Comparison of ENCODE assay signal across 8 cellular contexts in genomic region chr5:129460121-129460950, GRCh38. TPM values are rescaled to one million over a fixed set of nuclear protein-coding genes. Genes with fewer than 3 reads are reported as not detected.
DNase-seq lines count a peak whose midpoint lies in the region; ATAC-seq and TF ChIP-seq lines count a peak whose summit lies in the region.

A gene with protein sequence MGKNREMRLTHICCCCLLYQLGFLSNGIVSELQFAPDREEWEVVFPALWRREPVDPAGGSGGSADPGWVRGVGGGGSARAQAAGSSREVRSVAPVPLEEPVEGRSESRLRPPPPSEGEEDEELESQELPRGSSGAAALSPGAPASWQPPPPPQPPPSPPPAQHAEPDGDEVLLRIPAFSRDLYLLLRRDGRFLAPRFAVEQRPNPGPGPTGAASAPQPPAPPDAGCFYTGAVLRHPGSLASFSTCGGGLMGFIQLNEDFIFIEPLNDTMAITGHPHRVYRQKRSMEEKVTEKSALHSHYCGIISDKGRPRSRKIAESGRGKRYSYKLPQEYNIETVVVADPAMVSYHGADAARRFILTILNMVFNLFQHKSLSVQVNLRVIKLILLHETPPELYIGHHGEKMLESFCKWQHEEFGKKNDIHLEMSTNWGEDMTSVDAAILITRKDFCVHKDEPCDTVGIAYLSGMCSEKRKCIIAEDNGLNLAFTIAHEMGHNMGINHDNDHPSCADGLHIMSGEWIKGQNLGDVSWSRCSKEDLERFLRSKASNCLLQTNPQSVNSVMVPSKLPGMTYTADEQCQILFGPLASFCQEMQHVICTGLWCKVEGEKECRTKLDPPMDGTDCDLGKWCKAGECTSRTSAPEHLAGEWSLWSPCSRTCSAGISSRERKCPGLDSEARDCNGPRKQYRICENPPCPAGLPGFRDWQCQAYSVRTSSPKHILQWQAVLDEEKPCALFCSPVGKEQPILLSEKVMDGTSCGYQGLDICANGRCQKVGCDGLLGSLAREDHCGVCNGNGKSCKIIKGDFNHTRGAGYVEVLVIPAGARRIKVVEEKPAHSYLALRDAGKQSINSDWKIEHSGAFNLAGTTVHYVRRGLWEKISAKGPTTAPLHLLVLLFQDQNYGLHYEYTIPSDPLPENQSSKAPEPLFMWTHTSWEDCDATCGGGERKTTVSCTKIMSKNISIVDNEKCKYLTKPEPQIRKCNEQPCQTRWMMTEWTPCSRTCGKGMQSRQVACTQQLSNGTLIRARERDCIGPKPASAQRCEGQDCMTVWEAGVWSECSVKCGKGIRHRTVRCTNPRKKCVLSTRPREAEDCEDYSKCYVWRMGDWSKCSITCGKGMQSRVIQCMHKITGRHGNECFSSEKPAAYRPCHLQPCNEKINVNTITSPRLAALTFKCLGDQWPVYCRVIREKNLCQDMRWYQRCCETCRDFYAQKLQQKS (plus strand): TSS chr5:129460298. CDS start chr5:129460392, 94 bp downstream.

- H3K4me1 Mint-ChIP-seq in chondrocyte (ENCODE audit: low read depth) (peaks cover 16% of the 10 kb centered on the region), immature natural killer cell (peaks cover 4 to 8% of the 10 kb centered on the region in 2 donors)
- H3K4me1 Mint-ChIP-seq in stimulated activated naive CD8-positive, alpha-beta T cell treated with anti-CD3 and anti-CD28 coated beads, Interleukin-15, amount 100 ng/mL, for 72 hours = peaks cover 18% of the 10 kb centered on the region

- H3K4me3 Mint-ChIP-seq in chondrocyte (ENCODE audit: unreplicated experiment) (peak within 1 kb of the TSS; percentile 80), immature natural killer cell (peak within 1 kb of the TSS in 1 of 5 donors; percentile 23)
- H3K4me3 Mint-ChIP-seq in stimulated activated naive CD8-positive, alpha-beta T cell treated with anti-CD3 and anti-CD28 coated beads, Interleukin-15, amount 100 ng/mL, for 72 hours = peak within 1 kb of the TSS; percentile 58 to 77

- ATAC-seq in stimulated activated naive CD8-positive, alpha-beta T cell treated with anti-CD3 and anti-CD28 coated beads, Interleukin-15, amount 100 ng/mL, for 72 hours = peak; percentile 73

- no peaks in the 10 kb centered on the region for H3K36me3 Mint-ChIP-seq in chondrocyte (ENCODE audit: low read depth)
- H3K36me3 Mint-ChIP-seq in immature natural killer cell = peaks cover 0 to 3% (median 0%) of the 10 kb centered on the region in 3 donors

- no peaks in the 10 kb centered on the region for H3K9me3 Mint-ChIP-seq in chondrocyte (ENCODE audit: low read depth)
- no peaks in the 10 kb centered on the region for H3K9me3 Mint-ChIP-seq in stimulated activated naive CD8-positive, alpha-beta T cell treated with anti-CD3 and anti-CD28 coated beads, Interleukin-15, amount 100 ng/mL, for 72 hours
- peaks cover 8 to 41% (median 24%) of the 10 kb centered on the region in 6 donors for H3K9me3 Mint-ChIP-seq in immature natural killer cell

- no peak within 1 kb of the TSS for H3K27ac Mint-ChIP-seq in chondrocyte (ENCODE audit: unreplicated experiment)
- H3K27ac Mint-ChIP-seq in stimulated activated naive CD8-positive, alpha-beta T cell treated with anti-CD3 and anti-CD28 coated beads, Interleukin-15, amount 100 ng/mL, for 72 hours = no peak within 1 kb of the TSS
- H3K27ac Mint-ChIP-seq in immature natural killer cell = no peak within 1 kb of the TSS

- DNase-seq in stimulated activated CD4-positive, alpha-beta T cell treated with anti-CD3 and anti-CD28 coated beads, Interleukin-12 subunit alpha, Interleukin-12 subunit beta, amount 100 ng/mL, for 4 hours = peak; percentile 2
- DNase-seq in stimulated activated CD4-positive, alpha-beta T cell treated with anti-CD3 and anti-CD28 coated beads, Interleukin-4, amount 100 ng/mL, for 1 hour = no peak
- DNase-seq in NCI-H510A (lab: John Stamatoyannopoulos, UW) (peak; percentile 2), chondrocyte (ENCODE audit: low spot score) (no peak), kidney tubule cell (ENCODE audit: low spot score) (peak; percentile 67), immature natural killer cell (no peak), CD1c-positive myeloid dendritic cell (ENCODE audit: extremely low spot score) (no peak)
- DNase-seq in stimulated activated naive CD8-positive, alpha-beta T cell treated with anti-CD3 and anti-CD28 coated beads, Interleukin-15, amount 100 ng/mL, for 72 hours = peak; percentile 5 to 19

- TF ChIP-seq CTCF in chondrocyte (IDR thresholded peaks at IDR 0.05) = peak; percentile 26

- H3K27me3 Mint-ChIP-seq in chondrocyte (ENCODE audit: low read depth) (peaks cover 43% of the 10 kb centered on the region), immature natural killer cell (ENCODE audit: low read depth in 3 of 3) (peaks cover 6 to 12% (median 10%) of the 10 kb centered on the region in 3 donors)
- peaks cover 61% of the 10 kb centered on the region for H3K27me3 Mint-ChIP-seq in stimulated activated naive CD8-positive, alpha-beta T cell treated with anti-CD3 and anti-CD28 coated beads, Interleukin-15, amount 100 ng/mL, for 72 hours

RNA-seq across cellular contexts. Expression of the gene that starts here (rescaled TPM):
- total RNA-seq in chondrocyte = 0.08 to 0.12 TPM in 2 of 3 replicates, not detected in the other
- not detected for polyA plus RNA-seq in immature natural killer cell

Comparison
In these comparisons a context has a peak if more than half of its experiments do, and no peak if none do; other contexts are left out.
1. DNase-seq: peak in stimulated activated CD4-positive, alpha-beta T cell treated with anti-CD3 and anti-CD28 coated beads, Interleukin-12 subunit alpha, Interleukin-12 subunit beta, amount 100 ng/mL, for 4 hours (single experiment), NCI-H510A (single experiment), kidney tubule cell (single experiment) and stimulated activated naive CD8-positive, alpha-beta T cell treated with anti-CD3 and anti-CD28 coated beads, Interleukin-15, amount 100 ng/mL, for 72 hours (2 of 2); none in stimulated activated CD4-positive, alpha-beta T cell treated with anti-CD3 and anti-CD28 coated beads, Interleukin-4, amount 100 ng/mL, for 1 hour (single experiment), chondrocyte (single experiment), immature natural killer cell (0 of 3) and CD1c-positive myeloid dendritic cell (single experiment).